ENCODE assay signal across 9 cellular contexts in the genomic region with DNA sequence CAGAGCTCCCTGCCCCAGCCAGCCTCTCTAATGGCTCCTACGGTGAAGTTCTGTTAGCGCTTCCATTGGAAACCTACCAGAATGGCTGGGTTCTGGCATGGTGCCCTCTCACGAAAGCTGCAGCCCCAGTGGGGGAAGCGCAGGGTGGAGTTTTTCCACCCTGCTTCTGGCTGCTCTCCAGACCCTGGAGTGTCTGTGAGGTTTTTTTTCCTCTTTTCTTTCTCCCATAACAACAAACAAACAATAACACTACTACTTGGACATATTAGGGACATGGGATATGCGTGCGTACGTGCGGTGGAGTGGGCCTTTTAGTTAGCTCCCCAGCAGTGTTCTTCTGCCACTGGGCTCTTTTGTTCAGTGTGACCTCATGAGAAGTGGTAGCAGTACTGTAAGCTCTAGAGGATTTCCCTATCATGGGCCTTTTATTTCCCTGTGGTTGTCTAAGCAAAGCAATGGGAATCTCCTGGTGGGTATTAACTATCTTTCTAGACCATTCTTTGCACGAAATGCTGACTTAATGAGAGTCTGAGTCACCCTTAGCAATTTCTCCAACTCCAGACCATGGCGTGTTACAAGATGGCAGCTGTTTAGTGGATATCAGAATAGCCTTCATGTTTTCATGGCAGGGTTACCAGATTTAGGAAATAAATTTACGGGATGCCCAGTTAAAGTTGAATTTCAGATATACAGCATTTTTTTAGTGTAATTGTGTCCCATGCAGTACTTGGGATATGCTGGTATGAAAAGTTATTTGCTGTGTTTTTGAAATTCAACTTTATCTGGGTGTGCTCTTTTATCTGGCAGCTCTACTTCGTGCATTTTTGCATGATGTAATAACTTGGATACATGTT.
DNase-seq lines count a peak whose midpoint lies in the region; ATAC-seq, FAIRE-seq and TF ChIP-seq lines count a peak whose summit lies in the region.
"Had no signal": no experiment of that assay in that cellular context is flagged by ENCODE, and none has a peak within 500 bp of the region (broad histone marks: within the 10 kb centered on the region; RNA-seq: fewer than 3 reads in every experiment).

No MANE protein-coding gene starts in this region.

- no peak overlapping the region for H3K4me3 Mint-ChIP-seq in stimulated activated memory B cell treated with anti-CD40 and anti-IgM and Interleukin-4, amounts not matched to agents 10 μg/mL and 1 μg/mL and 100 μg/mL, for 72 hours

- H3K4me3 ChIP-seq in rectal smooth muscle tissue (ENCODE audit: low read length), result no peak overlapping the region

- H3K4me1 ChIP-seq in rectal smooth muscle tissue (ENCODE audit: control insufficient read depth, insufficient read depth, low read length), result peaks cover 24% of the 10 kb centered on the region

- no peaks in the 10 kb centered on the region for H3K36me3 ChIP-seq in rectal smooth muscle tissue (ENCODE audit: control insufficient read depth, insufficient read depth, low read length)

- H3K36me3 Mint-ChIP-seq in stimulated activated memory B cell treated with anti-CD40 and anti-IgM and Interleukin-4, amounts not matched to agents 10 μg/mL and 1 μg/mL and 100 μg/mL, for 72 hours, result peaks cover 17% of the 10 kb centered on the region

- ATAC-seq in stimulated activated memory B cell treated with anti-CD40 and anti-IgM and Interleukin-4, amounts not matched to agents 10 μg/mL and 1 μg/mL and 100 μg/mL, for 72 hours, result no peak
- ATAC-seq in GM18870 (IDR thresholded peaks at IDR 0.05; ENCODE audit: unreplicated experiment), result no peak

- H3K27me3 ChIP-seq in rectal smooth muscle tissue (ENCODE audit: control insufficient read depth, insufficient read depth, low read length), result no peaks in the 10 kb centered on the region

- H3K27ac ChIP-seq in rectal smooth muscle tissue (ENCODE audit: low read depth, low read length), result peak overlapping the region; percentile 87

- H3K9me3 Mint-ChIP-seq in stimulated activated memory B cell treated with anti-CD40 and anti-IgM and Interleukin-4, amounts not matched to agents 10 μg/mL and 1 μg/mL and 100 μg/mL, for 72 hours, result peaks cover 9% of the 10 kb centered on the region

- no peak overlapping the region for H3K9ac ChIP-seq in rectal smooth muscle tissue (ENCODE audit: low read length)

- DNase-seq in GM03348 (ENCODE audit: low spot score), result peak; percentile 63
- DNase-seq in SK-MEL-5 (ENCODE audit: low read depth, low spot score), result peak; percentile 34
- peak; percentile 24 for DNase-seq in globus pallidus (ENCODE audit: low spot score)
- no peak for DNase-seq in D721Med (ENCODE audit: insufficient read length, low spot score)
- DNase-seq in cerebellar nuclear complex (lab: John Stamatoyannopoulos, UW), result no peak

- no peaks in the 10 kb centered on the region for H3K4me1 Mint-ChIP-seq in stimulated activated memory B cell treated with anti-CD40 and anti-IgM and Interleukin-4, amounts not matched to agents 10 μg/mL and 1 μg/mL and 100 μg/mL, for 72 hours

- no peaks in the 10 kb centered on the region for H3K27me3 Mint-ChIP-seq in stimulated activated memory B cell treated with anti-CD40 and anti-IgM and Interleukin-4, amounts not matched to agents 10 μg/mL and 1 μg/mL and 100 μg/mL, for 72 hours

- TF ChIP-seq CTCF in D721Med (IDR thresholded peaks at IDR 0.05; ENCODE audit: insufficient read depth, missing control alignments), result no peak

- H3K27ac Mint-ChIP-seq in stimulated activated memory B cell treated with anti-CD40 and anti-IgM and Interleukin-4, amounts not matched to agents 10 μg/mL and 1 μg/mL and 100 μg/mL, for 72 hours, result no peak overlapping the region

- no peak for FAIRE-seq in D721Med (lab: Jason Lieb, UNC)
- FAIRE-seq: H1 had no signal

- in situ Hi-C loops in SK-MEL-5 (cut with HindIII; ENCODE audit: low pct_unique_long_range_greater_than_20kb, low sequenced_read_pairs), result no loop called here

Comparison
In these comparisons a context has a peak if more than half of its experiments do, and no peak if none do; other contexts are left out.
1. DNase-seq: peak in GM03348 (single experiment), SK-MEL-5 (single experiment) and globus pallidus (single experiment); none in D721Med (single experiment) and cerebellar nuclear complex (0 of 2).